ENCODE assay signal across 1 cellular context in the genomic region with DNA sequence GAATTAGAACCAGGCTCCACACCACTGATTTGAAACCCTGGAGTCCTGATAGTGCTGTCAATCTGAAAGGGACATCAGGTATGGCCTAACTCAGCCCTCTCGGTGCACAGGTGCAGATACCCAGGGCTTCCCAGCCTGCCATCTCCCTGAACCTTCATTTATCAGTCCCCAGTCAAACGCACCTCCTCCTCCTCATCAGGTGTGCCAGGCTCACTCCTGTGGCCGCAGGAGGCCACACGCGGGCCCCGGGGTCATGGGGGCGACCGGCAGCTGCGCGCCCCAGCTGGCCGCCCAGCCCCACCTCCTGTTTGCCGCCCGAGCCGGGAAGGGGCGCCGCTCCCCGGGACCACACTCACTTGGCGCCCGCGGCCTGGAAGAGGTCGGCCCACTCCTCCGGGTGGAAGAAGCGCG.
TF ChIP-seq lines count a peak whose summit lies in the region.

No MANE protein-coding gene starts in this region.

TF ChIP-seq in HepG2, 621 proteins besides CTCF, POLR2A, EP300 and RAD21:
- TF ChIP-seq ARNTL (CRISPR knock-in tag; IDR thresholded peaks at IDR 0.05) (no peak), ZNF276 (CRISPR knock-in tag; IDR thresholded peaks at IDR 0.05; ENCODE audit: low read depth) (0 out of 2 replicates have a peak, but pooled peaks have one; percentile 53), TFAP4 (IDR thresholded peaks at IDR 0.05; ENCODE audit: borderline replicate concordance, low read depth) (peak; percentile 75; the same call in 1 of the 2 replicates), HOXA9 (CRISPR knock-in tag; IDR thresholded peaks at IDR 0.05; ENCODE audit: borderline replicate concordance) (peak; percentile 46; the same call in 1 of the 2 replicates), TOPORS (CRISPR knock-in tag; IDR thresholded peaks at IDR 0.05) (no peak), SRSF4 (IDR thresholded peaks at IDR 0.05; ENCODE audit: low read depth, low read length, poor library complexity, severe bottlenecking) (no peak), ZNF619 (CRISPR knock-in tag; IDR thresholded peaks at IDR 0.05) (no peak), HNRNPK (IDR thresholded peaks at IDR 0.05; ENCODE audit: low read depth, low read length, poor library complexity, severe bottlenecking) (peak; percentile 25), GLI4 (CRISPR knock-in tag; IDR thresholded peaks at IDR 0.05; ENCODE audit: borderline replicate concordance) (0 out of 2 replicates have a peak, but pooled peaks have one; percentile 59), REL (CRISPR knock-in tag; conservative IDR thresholded peaks at IDR 0.05) (no peak), RNF2 (conservative IDR thresholded peaks at IDR 0.05; ENCODE audit: low read depth) (no peak), ZBTB3 (CRISPR knock-in tag; IDR thresholded peaks at IDR 0.05; ENCODE audit: borderline replicate concordance, low read depth) (0 out of 2 replicates have a peak, but pooled peaks have one; percentile 38), ZBTB7A (CRISPR knock-in tag; IDR thresholded peaks at IDR 0.05) (0 out of 2 replicates have a peak, but pooled peaks have one; percentile 16), ZNF274 (CRISPR knock-in tag; IDR thresholded peaks at IDR 0.05) (0 out of 2 replicates have a peak, but pooled peaks have one; percentile 46), ZNF12 (CRISPR knock-in tag; IDR thresholded peaks at IDR 0.05) (0 out of 2 replicates have a peak, but pooled peaks have one; percentile 9), ZNF225 (CRISPR knock-in tag; IDR thresholded peaks at IDR 0.05) (0 out of 2 replicates have a peak, but pooled peaks have one; percentile 16), SMAD1 (CRISPR knock-in tag; IDR thresholded peaks at IDR 0.05; ENCODE audit: borderline replicate concordance, low read depth) (no peak), ZNF230 (CRISPR knock-in tag; IDR thresholded peaks at IDR 0.05) (peak; percentile 24; the same call in 1 of the 2 replicates), CENPT (CRISPR knock-in tag; IDR thresholded peaks at IDR 0.05; ENCODE audit: low read depth) (0 out of 2 replicates have a peak, but pooled peaks have one; percentile 51), REXO4 (CRISPR knock-in tag; IDR thresholded peaks at IDR 0.05; ENCODE audit: borderline replicate concordance) (peak; percentile 53; the same call in 1 of the 2 replicates), AGO2 (optimal IDR thresholded peaks at IDR 0.05; ENCODE audit: low read depth, low read length) (peak; percentile 12), ZNF350 (CRISPR knock-in tag; IDR thresholded peaks at IDR 0.05; ENCODE audit: borderline replicate concordance, low read depth) (no peak), ZNF607 (CRISPR knock-in tag; IDR thresholded peaks at IDR 0.05; ENCODE audit: borderline replicate concordance) (no peak)
- TF ChIP-seq, protein P1, sequence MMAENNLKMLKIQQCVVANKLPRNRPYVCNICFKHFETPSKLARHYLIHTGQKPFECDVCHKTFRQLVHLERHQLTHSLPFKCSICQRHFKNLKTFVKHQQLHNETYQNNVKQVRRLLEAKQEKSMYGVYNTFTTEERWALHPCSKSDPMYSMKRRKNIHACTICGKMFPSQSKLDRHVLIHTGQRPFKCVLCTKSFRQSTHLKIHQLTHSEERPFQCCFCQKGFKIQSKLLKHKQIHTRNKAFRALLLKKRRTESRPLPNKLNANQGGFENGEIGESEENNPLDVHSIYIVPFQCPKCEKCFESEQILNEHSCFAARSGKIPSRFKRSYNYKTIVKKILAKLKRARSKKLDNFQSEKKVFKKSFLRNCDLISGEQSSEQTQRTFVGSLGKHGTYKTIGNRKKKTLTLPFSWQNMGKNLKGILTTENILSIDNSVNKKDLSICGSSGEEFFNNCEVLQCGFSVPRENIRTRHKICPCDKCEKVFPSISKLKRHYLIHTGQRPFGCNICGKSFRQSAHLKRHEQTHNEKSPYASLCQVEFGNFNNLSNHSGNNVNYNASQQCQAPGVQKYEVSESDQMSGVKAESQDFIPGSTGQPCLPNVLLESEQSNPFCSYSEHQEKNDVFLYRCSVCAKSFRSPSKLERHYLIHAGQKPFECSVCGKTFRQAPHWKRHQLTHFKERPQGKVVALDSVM (CRISPR knock-in tag; IDR thresholded peaks at IDR 0.05): 0 out of 2 replicates have a peak, but pooled peaks have one; percentile 2
- TF ChIP-seq, protein P2, sequence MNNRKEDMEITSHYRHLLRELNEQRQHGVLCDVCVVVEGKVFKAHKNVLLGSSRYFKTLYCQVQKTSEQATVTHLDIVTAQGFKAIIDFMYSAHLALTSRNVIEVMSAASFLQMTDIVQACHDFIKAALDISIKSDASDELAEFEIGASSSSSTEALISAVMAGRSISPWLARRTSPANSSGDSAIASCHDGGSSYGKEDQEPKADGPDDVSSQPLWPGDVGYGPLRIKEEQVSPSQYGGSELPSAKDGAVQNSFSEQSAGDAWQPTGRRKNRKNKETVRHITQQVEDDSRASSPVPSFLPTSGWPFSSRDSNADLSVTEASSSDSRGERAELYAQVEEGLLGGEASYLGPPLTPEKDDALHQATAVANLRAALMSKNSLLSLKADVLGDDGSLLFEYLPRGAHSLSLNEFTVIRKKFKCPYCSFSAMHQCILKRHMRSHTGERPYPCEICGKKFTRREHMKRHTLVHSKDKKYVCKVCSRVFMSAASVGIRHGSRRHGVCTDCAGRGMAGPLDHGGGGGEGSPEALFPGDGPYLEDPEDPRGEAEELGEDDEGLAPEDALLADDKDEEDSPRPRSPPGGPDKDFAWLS (CRISPR knock-in tag; IDR thresholded peaks at IDR 0.05; ENCODE audit: borderline replicate concordance): 0 out of 2 replicates have a peak, but pooled peaks have one; percentile 50
